1 cellular context compared by ENCODE assay signal in the genomic region with DNA sequence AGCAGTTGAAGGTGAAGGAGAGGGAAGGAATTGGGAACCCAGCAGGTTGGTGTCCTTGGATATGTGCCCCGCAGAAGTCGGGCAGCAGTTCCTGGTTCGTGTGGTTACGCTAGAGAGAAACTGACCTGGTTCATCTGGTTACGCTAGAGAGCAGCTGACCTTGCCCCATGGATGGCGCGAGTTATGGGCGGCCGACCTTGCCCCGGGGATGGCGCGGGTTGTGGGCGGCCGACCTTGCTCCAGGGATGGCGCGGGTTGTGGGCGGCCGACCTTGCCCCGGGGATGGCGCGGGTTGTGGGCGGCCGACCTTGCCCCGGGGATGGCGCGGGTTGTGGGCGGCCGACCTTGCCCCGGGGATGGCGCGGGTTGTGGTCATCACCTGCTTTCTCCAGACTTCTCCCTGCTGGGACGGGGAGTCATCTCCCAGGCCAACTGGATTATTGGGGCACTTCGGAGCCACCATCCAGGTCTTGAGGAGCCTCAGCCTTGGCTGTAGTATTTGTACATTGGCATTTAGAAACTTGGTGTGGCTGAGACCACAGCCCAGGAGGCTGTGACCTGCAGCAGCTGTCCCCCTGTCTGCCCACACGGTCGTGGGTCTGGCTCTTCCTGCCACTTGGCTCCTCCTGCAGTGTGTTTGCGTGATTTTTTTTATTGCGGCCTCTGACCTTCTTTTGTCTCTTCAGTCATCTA.
TF ChIP-seq lines count a peak whose summit lies in the region.

No MANE protein-coding gene starts in this region.

TF ChIP-seq in GM23338, 12 proteins besides CTCF, POLR2A, EP300 and RAD21 (continued from another document):
- TF ChIP-seq, protein P1, sequence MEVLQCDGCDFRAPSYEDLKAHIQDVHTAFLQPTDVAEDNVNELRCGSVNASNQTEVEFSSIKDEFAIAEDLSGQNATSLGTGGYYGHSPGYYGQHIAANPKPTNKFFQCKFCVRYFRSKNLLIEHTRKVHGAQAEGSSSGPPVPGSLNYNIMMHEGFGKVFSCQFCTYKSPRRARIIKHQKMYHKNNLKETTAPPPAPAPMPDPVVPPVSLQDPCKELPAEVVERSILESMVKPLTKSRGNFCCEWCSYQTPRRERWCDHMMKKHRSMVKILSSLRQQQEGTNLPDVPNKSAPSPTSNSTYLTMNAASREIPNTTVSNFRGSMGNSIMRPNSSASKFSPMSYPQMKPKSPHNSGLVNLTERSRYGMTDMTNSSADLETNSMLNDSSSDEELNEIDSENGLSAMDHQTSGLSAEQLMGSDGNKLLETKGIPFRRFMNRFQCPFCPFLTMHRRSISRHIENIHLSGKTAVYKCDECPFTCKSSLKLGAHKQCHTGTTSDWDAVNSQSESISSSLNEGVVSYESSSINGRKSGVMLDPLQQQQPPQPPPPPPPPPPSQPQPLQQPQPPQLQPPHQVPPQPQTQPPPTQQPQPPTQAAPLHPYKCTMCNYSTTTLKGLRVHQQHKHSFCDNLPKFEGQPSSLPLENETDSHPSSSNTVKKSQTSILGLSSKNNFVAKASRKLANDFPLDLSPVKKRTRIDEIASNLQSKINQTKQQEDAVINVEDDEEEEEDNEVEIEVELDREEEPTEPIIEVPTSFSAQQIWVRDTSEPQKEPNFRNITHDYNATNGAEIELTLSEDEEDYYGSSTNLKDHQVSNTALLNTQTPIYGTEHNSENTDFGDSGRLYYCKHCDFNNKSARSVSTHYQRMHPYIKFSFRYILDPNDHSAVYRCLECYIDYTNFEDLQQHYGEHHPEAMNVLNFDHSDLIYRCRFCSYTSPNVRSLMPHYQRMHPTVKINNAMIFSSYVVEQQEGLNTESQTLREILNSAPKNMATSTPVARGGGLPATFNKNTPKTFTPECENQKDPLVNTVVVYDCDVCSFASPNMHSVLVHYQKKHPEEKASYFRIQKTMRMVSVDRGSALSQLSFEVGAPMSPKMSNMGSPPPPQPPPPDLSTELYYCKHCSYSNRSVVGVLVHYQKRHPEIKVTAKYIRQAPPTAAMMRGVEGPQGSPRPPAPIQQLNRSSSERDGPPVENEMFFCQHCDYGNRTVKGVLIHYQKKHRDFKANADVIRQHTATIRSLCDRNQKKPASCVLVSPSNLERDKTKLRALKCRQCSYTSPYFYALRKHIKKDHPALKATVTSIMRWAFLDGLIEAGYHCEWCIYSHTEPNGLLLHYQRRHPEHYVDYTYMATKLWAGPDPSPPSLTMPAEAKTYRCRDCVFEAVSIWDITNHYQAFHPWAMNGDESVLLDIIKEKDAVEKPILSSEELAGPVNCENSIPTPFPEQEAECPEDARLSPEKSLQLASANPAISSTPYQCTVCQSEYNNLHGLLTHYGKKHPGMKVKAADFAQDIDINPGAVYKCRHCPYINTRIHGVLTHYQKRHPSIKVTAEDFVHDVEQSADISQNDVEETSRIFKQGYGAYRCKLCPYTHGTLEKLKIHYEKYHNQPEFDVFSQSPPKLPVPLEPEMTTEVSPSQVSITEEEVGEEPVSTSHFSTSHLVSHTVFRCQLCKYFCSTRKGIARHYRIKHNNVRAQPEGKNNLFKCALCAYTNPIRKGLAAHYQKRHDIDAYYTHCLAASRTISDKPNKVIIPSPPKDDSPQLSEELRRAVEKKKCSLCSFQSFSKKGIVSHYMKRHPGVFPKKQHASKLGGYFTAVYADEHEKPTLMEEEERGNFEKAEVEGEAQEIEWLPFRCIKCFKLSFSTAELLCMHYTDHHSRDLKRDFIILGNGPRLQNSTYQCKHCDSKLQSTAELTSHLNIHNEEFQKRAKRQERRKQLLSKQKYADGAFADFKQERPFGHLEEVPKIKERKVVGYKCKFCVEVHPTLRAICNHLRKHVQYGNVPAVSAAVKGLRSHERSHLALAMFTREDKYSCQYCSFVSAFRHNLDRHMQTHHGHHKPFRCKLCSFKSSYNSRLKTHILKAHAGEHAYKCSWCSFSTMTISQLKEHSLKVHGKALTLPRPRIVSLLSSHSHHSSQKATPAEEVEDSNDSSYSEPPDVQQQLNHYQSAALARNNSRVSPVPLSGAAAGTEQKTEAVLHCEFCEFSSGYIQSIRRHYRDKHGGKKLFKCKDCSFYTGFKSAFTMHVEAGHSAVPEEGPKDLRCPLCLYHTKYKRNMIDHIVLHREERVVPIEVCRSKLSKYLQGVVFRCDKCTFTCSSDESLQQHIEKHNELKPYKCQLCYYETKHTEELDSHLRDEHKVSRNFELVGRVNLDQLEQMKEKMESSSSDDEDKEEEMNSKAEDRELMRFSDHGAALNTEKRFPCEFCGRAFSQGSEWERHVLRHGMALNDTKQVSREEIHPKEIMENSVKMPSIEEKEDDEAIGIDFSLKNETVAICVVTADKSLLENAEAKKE (CRISPR knock-in tag; IDR thresholded peaks at IDR 0.05): no peak
- TF ChIP-seq POLR2AphosphoS5 (IDR thresholded peaks at IDR 0.05; ENCODE audit: low read depth): no peak
